In the genomic region with DNA sequence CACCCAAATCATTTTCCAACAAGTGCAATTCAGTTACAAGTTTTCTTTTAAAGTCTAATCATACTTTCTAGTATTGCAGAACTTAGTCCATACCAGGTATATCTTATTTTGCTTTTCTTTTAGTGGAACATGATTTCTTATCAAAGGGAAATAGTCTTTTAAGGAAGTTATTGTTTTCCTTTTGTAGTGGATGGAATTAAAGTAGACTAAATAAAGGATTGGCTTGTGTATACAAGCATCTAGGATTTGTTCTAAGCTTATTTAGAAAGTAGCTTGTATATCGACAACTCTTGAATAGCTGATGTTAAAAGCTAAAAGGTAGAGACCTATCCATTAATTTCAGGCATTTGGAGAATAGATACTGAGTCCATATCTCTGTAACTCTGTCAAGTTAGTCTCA, we compare ENCODE assay signal across 21 cellular contexts. TPM values are rescaled to one million over a fixed set of nuclear protein-coding genes. Genes with fewer than 3 reads are reported as not detected.
DNase-seq lines count a peak whose midpoint lies in the region; ATAC-seq and TF ChIP-seq lines count a peak whose summit lies in the region.
"Had no signal": no experiment of that assay in that cellular context is flagged by ENCODE, and none has a peak within 500 bp of the region (broad histone marks: within the 10 kb centered on the region; RNA-seq: fewer than 3 reads in every experiment).

No MANE protein-coding gene starts in this region.

- DNase-seq in right cardiac atrium (no peak), left ventricle myocardium superior (no peak), dermis blood vessel endothelial cell (peak; percentile 24), lower lobe of right lung (no peak), tibial nerve (ENCODE audit: low spot score in 2 of 2) (no peak), NCI-H1930 (lab: John Stamatoyannopoulos, UW) (no peak), SIG-M5 (lab: John Stamatoyannopoulos, UW) (no peak)
- DNase-seq: activated CD4-positive, CD25-positive, alpha-beta regulatory T cell; activated naive CD4-positive, alpha-beta T cell treated with anti-CD3 and anti-CD28 coated beads, Interleukin-2, amount 50 U/mL, for 16 hours; activated T-cell treated with anti-CD3 and anti-CD28 coated beads, Interleukin-2, amount 50 U/mL, for 48 hours; C1 segment of cervical spinal cord; glutamatergic neuron; H7; mesendoderm; NCI-H2171; NCI-H69; posterior cingulate gyrus; SJCRH30; stimulated activated CD4-positive, alpha-beta T cell treated with anti-CD3 and anti-CD28 coated beads, Interleukin-4, amount 100 ng/mL, for 4 hours had no signal

- H3K4me1 ChIP-seq in right cardiac atrium (ENCODE audit: control insufficient read depth, insufficient read depth, low read length), result peaks cover 4% of the 10 kb centered on the region
- H3K4me1 ChIP-seq in lower lobe of right lung, result peaks cover 61% of the 10 kb centered on the region
- peaks cover 0 to 18% (median 11%) of the 10 kb centered on the region in 4 donors for H3K4me1 ChIP-seq in tibial nerve

- no peaks in the 10 kb centered on the region for H3K27me3 ChIP-seq in right cardiac atrium (ENCODE audit: control insufficient read depth, insufficient read depth)
- H3K27me3 ChIP-seq in lower lobe of right lung (ENCODE audit: low read depth), result no peaks in the 10 kb centered on the region
- H3K27me3 ChIP-seq in tibial nerve, result no peaks in the 10 kb centered on the region
- H3K27me3 ChIP-seq: SJCRH30 had no signal

- peak overlapping the region; percentile 20 for H3K4me3 ChIP-seq in right cardiac atrium (ENCODE audit: low read length)
- H3K4me3 ChIP-seq in lower lobe of right lung, result peak overlapping the region; percentile 0
- no peak overlapping the region for H3K4me3 ChIP-seq in tibial nerve
- H3K4me3 ChIP-seq: SJCRH30, skin epidermis had no signal

- H3K36me3 ChIP-seq in lower lobe of right lung, result no peaks in the 10 kb centered on the region
- no peaks in the 10 kb centered on the region for H3K36me3 ChIP-seq in tibial nerve
- H3K36me3 ChIP-seq: SJCRH30 had no signal

- TF ChIP-seq CTCF in lower lobe of right lung (IDR thresholded peaks at IDR 0.05) (no peak), tibial nerve (IDR thresholded peaks at IDR 0.05) (no peak)

- intact Hi-C loops in right cardiac atrium (cut with DNase I) (no loop called here), left ventricle myocardium superior (cut with micrococcal nuclease) (no loop called here), lower lobe of right lung (cut with DNase I) (no loop called here)

- H3K27ac ChIP-seq in right cardiac atrium (ENCODE audit: low read length) (no peak overlapping the region), lower lobe of right lung (peak overlapping the region; percentile 26), tibial nerve (no peak overlapping the region)

- TF ChIP-seq POLR2A in tibial nerve (IDR thresholded peaks at IDR 0.05), result no peak

- 58% methylated on average over 1 of the region's 1 CpG for WGBS in right cardiac atrium
- 82 to 86% methylated on average over 1 of the region's 1 CpG for WGBS in tibial nerve, 2 donors

- H3K9me3 ChIP-seq in right cardiac atrium (ENCODE audit: control insufficient read depth, low read length) (no peaks in the 10 kb centered on the region), lower lobe of right lung (no peaks in the 10 kb centered on the region), tibial nerve (no peaks in the 10 kb centered on the region)
- H3K9me3 ChIP-seq: SJCRH30 had no signal

- no peak for TF ChIP-seq EP300 in tibial nerve (IDR thresholded peaks at IDR 0.05)

- ATAC-seq in right cardiac atrium (peak in 1 of 2 donors; percentile 25), left ventricle myocardium superior (no peak), lower lobe of right lung (no peak), GM21723 (IDR thresholded peaks at IDR 0.05; ENCODE audit: unreplicated experiment) (no peak)

RNA-seq across cellular contexts. Expression of a gene that starts 14.8 kb away (rescaled TPM):
- total RNA-seq in right cardiac atrium (1 to 10 TPM; 3.2 to 5.7 (median 4.1) TPM), left ventricle myocardium superior (6.0 TPM), dermis blood vessel endothelial cell (35.1 and 41.1 TPM in 2 replicates), lower lobe of right lung (18.3 TPM), tibial nerve (10 to 100 TPM in 2 of 4 donors, 1 to 10 TPM in 2; 6.9 to 13.2 (median 10.0) TPM)
- polyA plus RNA-seq in right cardiac atrium, result 3.8 TPM

Comparison
In these comparisons a context has a peak if more than half of its experiments do, and no peak if none do; other contexts are left out.
1. H3K4me3 ChIP-seq: peak in right cardiac atrium (single experiment) and lower lobe of right lung (single experiment); none in tibial nerve (0 of 4).